Comparison of ENCODE assay signal across 8 cellular contexts in genomic region chr21:16587141-16587570, GRCh38.
DNase-seq lines count a peak whose midpoint lies in the region; ATAC-seq and TF ChIP-seq lines count a peak whose summit lies in the region.

No MANE protein-coding gene starts in this region.

- intact Hi-C loops in heart left ventricle (cut with DNase I) = loop anchor here in 5 of 10 donors (5.0 to 10.0 kb wide), 6 partner anchors 52 to 170 kb away; no protein-coding TSS in a partner anchor

- H3K27me3 ChIP-seq in heart left ventricle (no peaks in the 10 kb centered on the region), skeletal muscle tissue (ENCODE audit: control insufficient read depth in 3 of 3, insufficient read depth in 3 of 3, low read length in 3 of 3) (no peaks in the 10 kb centered on the region)

- H3K4me3 ChIP-seq in SK-N-MC (peak overlapping the region; percentile 46; the same call in 1 of the 2 replicates), heart left ventricle (peak overlapping the region in 10 of 12 donors; percentile 18 to 53 (median 37)), skeletal muscle tissue (ENCODE audit: low read length in 3 of 3) (peak overlapping the region; percentile 27 to 58 (median 49))

- TF ChIP-seq POLR2A in heart left ventricle (IDR thresholded peaks at IDR 0.05) = no peak

- no peak for TF ChIP-seq CTCF in heart left ventricle (IDR thresholded peaks at IDR 0.05)

- H3K4me1 ChIP-seq in heart left ventricle = peaks cover 0 to 42% (median 19%) of the 10 kb centered on the region in 12 donors
- peaks cover 4 to 9% (median 6%) of the 10 kb centered on the region in 3 donors for H3K4me1 ChIP-seq in skeletal muscle tissue (ENCODE audit: control insufficient read depth in 3 of 3, insufficient read depth in 3 of 3, low read length in 3 of 3)

- DNase-seq in HCEC 1CT = peak; percentile 61
- no peak for DNase-seq in SK-N-MC (ENCODE audit: low read depth, low spot score)
- peak; percentile 30 to 66 (median 58) for DNase-seq in heart left ventricle
- DNase-seq in activated effector memory CD4-positive, alpha-beta T cell treated with Interleukin-2 at 50 U/mL for 16 hours = no peak
- DNase-seq in 8988T = no peak

- H3K9ac ChIP-seq in SK-N-MC (ENCODE audit: insufficient read length) = no peak overlapping the region
- peak overlapping the region; percentile 41 to 66 (median 66) for H3K9ac ChIP-seq in skeletal muscle tissue (ENCODE audit: low read depth in 1 of 3, low read length in 3 of 3)

- ATAC-seq in heart left ventricle (peak; percentile 54 to 76 (median 74)), HG02588 (IDR thresholded peaks at IDR 0.05; ENCODE audit: unreplicated experiment) (no peak), HG03354 (IDR thresholded peaks at IDR 0.05; ENCODE audit: poor library complexity, severe bottlenecking, unreplicated experiment) (no peak)

- no peaks in the 10 kb centered on the region for H3K36me3 ChIP-seq in SK-N-MC (ENCODE audit: insufficient read depth, low read length)
- H3K36me3 ChIP-seq in heart left ventricle = no peaks in the 10 kb centered on the region
- no peaks in the 10 kb centered on the region for H3K36me3 ChIP-seq in skeletal muscle tissue (ENCODE audit: control insufficient read depth in 3 of 3, insufficient read depth in 3 of 3, low read length in 3 of 3)

- H3K27ac ChIP-seq in SK-N-MC = peak overlapping the region; percentile 85
- H3K27ac ChIP-seq in heart left ventricle = peak overlapping the region; percentile 5 to 76 (median 60)
- peak overlapping the region; percentile 51 for H3K27ac ChIP-seq in skeletal muscle tissue (ENCODE audit: low read depth, low read length)

- H3K9me3 ChIP-seq in SK-N-MC (ENCODE audit: low read depth, low read length) = no peaks in the 10 kb centered on the region
- no peaks in the 10 kb centered on the region for H3K9me3 ChIP-seq in heart left ventricle
- H3K9me3 ChIP-seq in skeletal muscle tissue (ENCODE audit: control insufficient read depth in 3 of 3, low read length in 3 of 3) = no peaks in the 10 kb centered on the region

- 32 to 43% (median 41%) methylated on average over 5 of the region's 5 CpGs for WGBS in heart left ventricle, 4 donors

Comparison
In these comparisons a context has a peak if more than half of its experiments do, and no peak if none do; other contexts are left out.
1. DNase-seq: peak in HCEC 1CT (single experiment) and heart left ventricle (5 of 5); none in SK-N-MC (single experiment), activated effector memory CD4-positive, alpha-beta T cell treated with Interleukin-2 at 50 U/mL for 16 hours (single experiment) and 8988T (single experiment).
2. ATAC-seq: peak in heart left ventricle (4 of 4); none in HG02588 (single experiment) and HG03354 (single experiment).
3. Peak in every context shown above with its lines, with median percentiles within 50 percentile points of each other: H3K27ac ChIP-seq and H3K4me3 ChIP-seq.